ENCODE assay signal across 11 cellular contexts in genomic region chr11:86742436-86742805, GRCh38. TPM values are rescaled to one million over a fixed set of nuclear protein-coding genes. Genes with fewer than 3 reads are reported as not detected.
DNase-seq lines count a peak whose midpoint lies in the region; ATAC-seq, FAIRE-seq and TF ChIP-seq lines count a peak whose summit lies in the region.
"Had no signal": no experiment of that assay in that cellular context is flagged by ENCODE, and none has a peak within 500 bp of the region (broad histone marks: within the 10 kb centered on the region; RNA-seq: fewer than 3 reads in every experiment).

No MANE protein-coding gene starts in this region.

- no peaks in the 10 kb centered on the region for H3K9me3 ChIP-seq in SK-N-SH
- no peaks in the 10 kb centered on the region for H3K9me3 ChIP-seq in uterus
- H3K9me3 ChIP-seq: testis had no signal

- H4K20me1 ChIP-seq in SK-N-SH (ENCODE audit: insufficient read depth), result no peaks in the 10 kb centered on the region

- H2AFZ ChIP-seq in SK-N-SH (ENCODE audit: low read depth), result no peak overlapping the region

- H3K9me3 Mint-ChIP-seq in neural crest cell, result peaks cover 3% of the 10 kb centered on the region

- no peak for TF ChIP-seq EP300 in SK-N-SH (IDR thresholded peaks at IDR 0.05; ENCODE audit: borderline replicate concordance in 1 of 2, low read depth in 1 of 2, low read length in 1 of 2)

- DNase-seq in SK-N-SH (no peak), dermis blood vessel endothelial cell (peak; percentile 6), neural crest cell (ENCODE audit: low read depth, low spot score) (no peak), uterus (no peak), HTR-8/SVneo (ENCODE audit: insufficient read length, low spot score) (no peak), GM19238 (ENCODE audit: insufficient read length, low spot score) (no peak)
- DNase-seq: activated CD4-positive, alpha-beta T cell treated with anti-CD3 and anti-CD28 coated beads for 1 hour; activated T-cell treated with anti-CD3 and anti-CD28 coated beads, Interleukin-2, amount 50 U/mL, for 48 hours; testis had no signal

- H3K4me2 ChIP-seq in SK-N-SH, result peak overlapping the region; percentile 56

- no peak overlapping the region for H3K4me3 Mint-ChIP-seq in neural crest cell

- intact Hi-C loops in uterus (cut with DNase I; ENCODE audit: low total_unique reads), result no loop called here

- H3K36me3 Mint-ChIP-seq in neural crest cell (ENCODE audit: low read depth), result no peaks in the 10 kb centered on the region

- peak overlapping the region; percentile 92 to 100; a peak in 3 of 4 replicates for H3K27ac ChIP-seq in SK-N-SH (ENCODE audit: low read depth in 2 of 2, low read length in 1 of 2)
- H3K27ac ChIP-seq in uterus, result peak overlapping the region; percentile 34 to 80
- H3K27ac ChIP-seq: testis had no signal

- no peaks in the 10 kb centered on the region for H3K27me3 Mint-ChIP-seq in neural crest cell (ENCODE audit: low read depth)

- TF ChIP-seq CTCF in SK-N-SH (IDR thresholded peaks at IDR 0.05) (no peak), neural crest cell (conservative IDR thresholded peaks at IDR 0.05) (no peak), uterus (IDR thresholded peaks at IDR 0.05) (no peak)

- CTCF ChIA-PET in SK-N-SH (lab: Yijun Ruan, JAX), result no interaction called here

- no peaks in the 10 kb centered on the region for H3K27me3 ChIP-seq in SK-N-SH (ENCODE audit: insufficient read depth)
- no peaks in the 10 kb centered on the region for H3K27me3 ChIP-seq in uterus
- H3K27me3 ChIP-seq: testis had no signal

- TF ChIP-seq POLR2A in uterus (IDR thresholded peaks at IDR 0.05), result no peak

- POLR2A ChIA-PET in SK-N-SH (lab: Yijun Ruan, JAX), result no interaction called here

- no peak for ATAC-seq in SK-N-SH treated with all-trans-retinoic acid at 6 μM for 48 hours
- ATAC-seq in HG03135 (IDR thresholded peaks at IDR 0.05; ENCODE audit: unreplicated experiment), result no peak

- peaks cover 6% of the 10 kb centered on the region; the same call in 1 of the 2 replicates for H3K79me2 ChIP-seq in SK-N-SH (ENCODE audit: insufficient read depth)

- TF ChIP-seq RAD21 in SK-N-SH (IDR thresholded peaks at IDR 0.05; ENCODE audit: low read length), result no peak

- peaks cover 57% of the 10 kb centered on the region for H3F3A ChIP-seq in SK-N-SH (replicated peaks; ENCODE audit: insufficient read depth)

- H3K4me1 ChIP-seq in SK-N-SH (ENCODE audit: control insufficient read depth in 1 of 2, insufficient read depth in 2 of 2, low read depth in 1 of 2, low read length in 1 of 2), result peaks cover 19 to 63% of the 10 kb centered on the region in 2 experiments
- peaks cover 0 to 4% of the 10 kb centered on the region in 2 donors for H3K4me1 ChIP-seq in uterus

- peak overlapping the region; percentile 68 for H3K27ac Mint-ChIP-seq in neural crest cell (ENCODE audit: unreplicated experiment)

- H3K4me1 Mint-ChIP-seq in neural crest cell, result peaks cover 29% of the 10 kb centered on the region

- H3K9ac ChIP-seq in SK-N-SH, result peak overlapping the region; percentile 71

- H3K36me3 ChIP-seq in SK-N-SH (replicated peaks in 1 of 2; ENCODE audit: control insufficient read depth in 1 of 2, insufficient read depth in 2 of 2, low read length in 1 of 2), result no peaks in the 10 kb centered on the region
- H3K36me3 ChIP-seq in uterus, result no peaks in the 10 kb centered on the region

- H3K4me3 ChIP-seq in SK-N-SH (ENCODE audit: low read depth in 2 of 2, low read length in 1 of 2) (no peak overlapping the region), uterus (no peak overlapping the region)
- H3K4me3 ChIP-seq: testis had no signal

- WGBS in SK-N-SH (ENCODE audit: low lambda C conversion rate), result 60% methylated on average over 3 of the region's 3 CpGs

- no peaks in the 10 kb centered on the region for H3K9me2 ChIP-seq in SK-N-SH

- FAIRE-seq in HTR-8/SVneo (lab: Jason Lieb, UNC), result no peak

TF ChIP-seq in SK-N-SH, 30 proteins besides CTCF, POLR2A, EP300 and RAD21 (continues in another document):
- TF ChIP-seq RFX5 (IDR thresholded peaks at IDR 0.05; ENCODE audit: low read length) (no peak), TCF12 (IDR thresholded peaks at IDR 0.05) (no peak), SIN3A (IDR thresholded peaks at IDR 0.05; ENCODE audit: borderline replicate concordance, low read depth, low read length) (no peak), NFIC (IDR thresholded peaks at IDR 0.05; ENCODE audit: borderline replicate concordance) (no peak), GATA2 (CRISPR knock-in tag; IDR thresholded peaks at IDR 0.05) (no peak), YY1 (IDR thresholded peaks at IDR 0.05; ENCODE audit: low read depth) (no peak), ELF1 (IDR thresholded peaks at IDR 0.05) (no peak)
- TF ChIP-seq, protein P1, sequence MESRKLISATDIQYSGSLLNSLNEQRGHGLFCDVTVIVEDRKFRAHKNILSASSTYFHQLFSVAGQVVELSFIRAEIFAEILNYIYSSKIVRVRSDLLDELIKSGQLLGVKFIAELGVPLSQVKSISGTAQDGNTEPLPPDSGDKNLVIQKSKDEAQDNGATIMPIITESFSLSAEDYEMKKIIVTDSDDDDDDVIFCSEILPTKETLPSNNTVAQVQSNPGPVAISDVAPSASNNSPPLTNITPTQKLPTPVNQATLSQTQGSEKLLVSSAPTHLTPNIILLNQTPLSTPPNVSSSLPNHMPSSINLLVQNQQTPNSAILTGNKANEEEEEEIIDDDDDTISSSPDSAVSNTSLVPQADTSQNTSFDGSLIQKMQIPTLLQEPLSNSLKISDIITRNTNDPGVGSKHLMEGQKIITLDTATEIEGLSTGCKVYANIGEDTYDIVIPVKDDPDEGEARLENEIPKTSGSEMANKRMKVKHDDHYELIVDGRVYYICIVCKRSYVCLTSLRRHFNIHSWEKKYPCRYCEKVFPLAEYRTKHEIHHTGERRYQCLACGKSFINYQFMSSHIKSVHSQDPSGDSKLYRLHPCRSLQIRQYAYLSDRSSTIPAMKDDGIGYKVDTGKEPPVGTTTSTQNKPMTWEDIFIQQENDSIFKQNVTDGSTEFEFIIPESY (IDR thresholded peaks at IDR 0.05; ENCODE audit: borderline replicate concordance, low read depth), result no peak
- TF ChIP-seq, protein P2, sequence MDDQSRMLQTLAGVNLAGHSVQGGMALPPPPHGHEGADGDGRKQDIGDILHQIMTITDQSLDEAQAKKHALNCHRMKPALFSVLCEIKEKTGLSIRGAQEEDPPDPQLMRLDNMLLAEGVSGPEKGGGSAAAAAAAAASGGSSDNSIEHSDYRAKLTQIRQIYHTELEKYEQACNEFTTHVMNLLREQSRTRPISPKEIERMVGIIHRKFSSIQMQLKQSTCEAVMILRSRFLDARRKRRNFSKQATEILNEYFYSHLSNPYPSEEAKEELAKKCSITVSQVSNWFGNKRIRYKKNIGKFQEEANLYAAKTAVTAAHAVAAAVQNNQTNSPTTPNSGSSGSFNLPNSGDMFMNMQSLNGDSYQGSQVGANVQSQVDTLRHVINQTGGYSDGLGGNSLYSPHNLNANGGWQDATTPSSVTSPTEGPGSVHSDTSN (IDR thresholded peaks at IDR 0.05), result no peak

TF ChIP-seq in SK-N-SH treated with all-trans-retinoic acid at 6 μM for 48 hours, 23 proteins besides CTCF, POLR2A, EP300 and RAD21:
- TF ChIP-seq SNAI2 (CRISPR knock-in tag; IDR thresholded peaks at IDR 0.05) (no peak), ISL1 (CRISPR knock-in tag; IDR thresholded peaks at IDR 0.05) (no peak), RARB (CRISPR knock-in tag; IDR thresholded peaks at IDR 0.05) (no peak)

RNA-seq across cellular contexts. Expression of gene PRSS23, which starts 57.9 kb away (rescaled TPM):
- 326 and 429 TPM in 2 replicates for polyA plus RNA-seq in SK-N-SH (2012; rRNA removed)
- 346 and 361 TPM in 2 replicates for polyA plus RNA-seq in SK-N-SH (2012; cell fraction: cytosol; rRNA removed)
- 89.2 and 204 TPM in 2 replicates for polyA plus RNA-seq in SK-N-SH (2012; cell fraction: nucleus; rRNA removed)
- total RNA-seq in dermis blood vessel endothelial cell (79.1 and 236 TPM in 2 replicates), neural crest cell (27.5 and 27.6 TPM in 2 replicates), uterus (100 to 1,000 TPM in 2 of 4 donors, 10 to 100 TPM in 2; 28.8 to 126 (median 106) TPM)
